In genomic region chr10:100744980-100745881, GRCh38 we compare ENCODE assay signal across 10 cellular contexts. TPM values are rescaled to one million over a fixed set of nuclear protein-coding genes. Genes with fewer than 3 reads are reported as not detected.
DNase-seq lines count a peak whose midpoint lies in the region; ATAC-seq, FAIRE-seq and TF ChIP-seq lines count a peak whose summit lies in the region.
"Had no signal": no experiment of that assay in that cellular context is flagged by ENCODE, and none has a peak within 500 bp of the region (broad histone marks: within the 10 kb centered on the region; RNA-seq: fewer than 3 reads in every experiment).

TSS of gene PAX2 (plus strand) at chr10:100745582. CDS start at chr10:100746261, 679 bp downstream.

- TF ChIP-seq POLR2A in GM12891 (IDR thresholded peaks at IDR 0.05; ENCODE audit: low read depth, low read length) = no peak

- no peak within 1 kb of the TSS for H3K4me3 ChIP-seq in KMS-11 (IDR thresholded peaks at IDR 0.05; ENCODE audit: insufficient read depth, low read depth, low read length)
- H3K4me3 ChIP-seq in neural cell (ENCODE audit: low read length) = peak within 1 kb of the TSS; percentile 41

- H3K36me3 ChIP-seq in KMS-11 (ENCODE audit: insufficient read depth) (no peaks in the 10 kb centered on the region), neural cell (ENCODE audit: insufficient read depth, low read length) (no peaks in the 10 kb centered on the region)

- H3K9ac ChIP-seq in KMS-11 (no peak within 1 kb of the TSS), neural cell (ENCODE audit: low read length) (no peak within 1 kb of the TSS)

- peaks cover 4% of the 10 kb centered on the region for H3K36me3 Mint-ChIP-seq in central memory CD8-positive, alpha-beta T cell (ENCODE audit: insufficient read depth)

- H3K9me2 ChIP-seq in neural cell (ENCODE audit: insufficient read depth, low read length) = no peaks in the 10 kb centered on the region

- H3K27ac ChIP-seq in KMS-11 (no peak within 1 kb of the TSS), neural cell (ENCODE audit: low read length) (no peak within 1 kb of the TSS)
- H3K27ac ChIP-seq: epithelial cell of prostate had no signal

- no peaks in the 10 kb centered on the region for H4K20me1 ChIP-seq in KMS-11 (ENCODE audit: insufficient read depth)
- H4K20me1 ChIP-seq in neural cell (ENCODE audit: insufficient read depth) = no peaks in the 10 kb centered on the region

- H3K4me3 Mint-ChIP-seq in central memory CD8-positive, alpha-beta T cell = peak within 1 kb of the TSS; percentile 48

- intact Hi-C loops in sciatic nerve (cut with DNase I) = no loop called here

- in situ Hi-C loops in Caki2 (cut with HindIII; ENCODE audit: low pct_unique_long_range_greater_than_20kb, low sequenced_read_pairs) = no loop called here

- TF ChIP-seq CTCF in KMS-11 (conservative IDR thresholded peaks at IDR 0.05; ENCODE audit: low read depth, low read length) (no peak), neural cell (IDR thresholded peaks at IDR 0.05; ENCODE audit: poor library complexity, severe bottlenecking) (no peak)

- H3K4me2 ChIP-seq in KMS-11 (peak within 1 kb of the TSS; percentile 66), neural cell (ENCODE audit: low read length) (no peak within 1 kb of the TSS)

- no peaks in the 10 kb centered on the region for H3K9me3 ChIP-seq in neural cell (ENCODE audit: low read length)

- DNase-seq in Caki2 (ENCODE audit: low read depth) = peak; percentile 78
- DNase-seq in central memory CD8-positive, alpha-beta T cell (ENCODE audit: low spot score in 2 of 2) = no peak
- no peak for DNase-seq in sciatic nerve (ENCODE audit: low spot score)
- no peak for DNase-seq in activated CD4-positive, CD25-positive, alpha-beta regulatory T cell (lab: John Stamatoyannopoulos, UW)
- DNase-seq in GM12891 (ENCODE audit: insufficient read length, low spot score) = no peak
- no peak for DNase-seq in dedifferentiated amniotic fluid mesenchymal stem cell (ENCODE audit: extremely low spot score)

- H3K27me3 ChIP-seq in KMS-11 (ENCODE audit: insufficient read depth, low read depth) (peaks cover 90% of the 10 kb centered on the region), neural cell (ENCODE audit: insufficient read depth, low read depth, low read length) (peaks cover 100% of the 10 kb centered on the region)

- no peak within 1 kb of the TSS for H3K27ac Mint-ChIP-seq in central memory CD8-positive, alpha-beta T cell (ENCODE audit: low read depth)

- H3K79me2 ChIP-seq in KMS-11 (ENCODE audit: insufficient read depth, low read depth) (no peaks in the 10 kb centered on the region), neural cell (replicated peaks; ENCODE audit: insufficient read depth, low read length) (no peaks in the 10 kb centered on the region)

- H3K9me3 Mint-ChIP-seq in central memory CD8-positive, alpha-beta T cell = no peaks in the 10 kb centered on the region

- H3F3A ChIP-seq in neural cell (ENCODE audit: insufficient read depth, low read length, poor library complexity, severe bottlenecking) = no peaks in the 10 kb centered on the region

- FAIRE-seq in GM12891 (lab: Jason Lieb, UNC) = no peak

- no peak for TF ChIP-seq RAD21 in neural cell (conservative IDR thresholded peaks at IDR 0.05)

- peaks cover 84% of the 10 kb centered on the region for H3K27me3 Mint-ChIP-seq in central memory CD8-positive, alpha-beta T cell

- H2AFZ ChIP-seq in KMS-11 (ENCODE audit: low read depth) (peak within 1 kb of the TSS; percentile 38; the same call in 1 of the 2 replicates), neural cell (ENCODE audit: low read depth, low read length) (no peak within 1 kb of the TSS)

- no peak for ATAC-seq in central memory CD8-positive, alpha-beta T cell (replicated peaks; ENCODE audit: extremely low read depth, poor library complexity, severe bottlenecking)
- no peak for ATAC-seq in sciatic nerve

- no peaks in the 10 kb centered on the region for H3K4me1 ChIP-seq in KMS-11 (ENCODE audit: low read depth, poor library complexity, severe bottlenecking)

- no peak for TF ChIP-seq EP300 in neural cell (conservative IDR thresholded peaks at IDR 0.05; ENCODE audit: poor library complexity, severe bottlenecking)

- H3K4me1 Mint-ChIP-seq in central memory CD8-positive, alpha-beta T cell = peaks cover 34% of the 10 kb centered on the region

TF ChIP-seq in neural cell, 6 proteins besides CTCF, POLR2A, EP300 and RAD21:
- TF ChIP-seq REST (IDR thresholded peaks at IDR 0.05; ENCODE audit: borderline replicate concordance) = no peak
- TF ChIP-seq POLR2AphosphoS5 (IDR thresholded peaks at IDR 0.05) = peak; percentile 5

TF ChIP-seq in GM12891, 5 proteins besides CTCF, POLR2A, EP300 and RAD21:
- no peak for TF ChIP-seq SPI1 (IDR thresholded peaks at IDR 0.05; ENCODE audit: low read depth, low read length)
- no peak for TF ChIP-seq POLR2AphosphoS5 (IDR thresholded peaks at IDR 0.05; ENCODE audit: low read depth, low read length)
- no peak for TF ChIP-seq TAF1 (IDR thresholded peaks at IDR 0.05; ENCODE audit: low read depth, low read length)
- TF ChIP-seq PAX5 (IDR thresholded peaks at IDR 0.05; ENCODE audit: insufficient read depth, low read length, severe bottlenecking) = no peak
- no peak for TF ChIP-seq POU2F2 (IDR thresholded peaks at IDR 0.05; ENCODE audit: low read depth, low read length)

RNA-seq across cellular contexts. Expression of gene PAX2, which starts in this region (rescaled TPM):
- total RNA-seq in Caki2 (2014; rRNA removed; shearing (Covaris generic); ENCODE audit: low replicate concordance) = not detected in 2 replicates
- polyA plus RNA-seq in neural cell = not detected in 2 replicates
- not detected in 2 replicates for polyA minus RNA-seq in neural cell
- total RNA-seq in sciatic nerve = not detected
- not detected for polyA plus RNA-seq in GM12891 (2012; ENCODE audit: low read depth, missing spikeins)
- total RNA-seq: SK-MEL-5 had no signal

Comparison
In these comparisons a context has a peak if more than half of its experiments do, and no peak if none do; other contexts are left out.
1. Peak in DNase-seq in Caki2; RNA of the gene not detected or under 1 TPM.